In genomic region chr5:1280177-1281037, GRCh38 we compare ENCODE assay signal across 17 cellular contexts. TPM values are rescaled to one million over a fixed set of nuclear protein-coding genes. Genes with fewer than 3 reads are reported as not detected.
"Had no signal": no experiment of that assay in that cellular context is flagged by ENCODE, and none has a peak within 500 bp of the region (broad histone marks: within the 10 kb centered on the region; RNA-seq: fewer than 3 reads in every experiment).

No MANE protein-coding gene starts in this region.

- H3K27ac ChIP-seq: dorsolateral prefrontal cortex, pancreas, tibial artery had no signal

- H3K9me3 Mint-ChIP-seq: activated CD4-positive, alpha-beta memory T cell treated with anti-CD3 and anti-CD28 coated beads for 36 hours; activated naive CD8-positive, alpha-beta T cell treated with anti-CD3 and anti-CD28 coated beads for 36 hours; neural crest cell had no signal

- ATAC-seq: activated T-cell treated with anti-CD3 and anti-CD28 coated beads, Interleukin-2, amount 50 U/mL, for 4 hours; left colon; pancreas; stimulated activated memory B cell treated with anti-CD40 and anti-IgM and Interleukin-4, amounts not matched to agents 10 μg/mL and 1 μg/mL and 100 μg/mL, for 72 hours had no signal

- H3K4me1 Mint-ChIP-seq: activated naive CD8-positive, alpha-beta T cell treated with anti-CD3 and anti-CD28 coated beads for 36 hours; neural crest cell; stimulated activated memory B cell treated with anti-CD40 and anti-IgM and Interleukin-4, amounts not matched to agents 10 μg/mL and 1 μg/mL and 100 μg/mL, for 72 hours had no signal

- H3K4me3 ChIP-seq: dorsolateral prefrontal cortex, pancreas, tibial artery had no signal

- H3K36me3 ChIP-seq: pancreas, tibial artery had no signal

- H3K4me1 ChIP-seq: pancreas, tibial artery had no signal

- H3K9me3 ChIP-seq: pancreas had no signal

- H3K4me3 Mint-ChIP-seq: activated CD4-positive, alpha-beta memory T cell treated with anti-CD3 and anti-CD28 coated beads for 36 hours; activated naive CD8-positive, alpha-beta T cell treated with anti-CD3 and anti-CD28 coated beads for 36 hours; activated T-cell treated with anti-CD3 and anti-CD28 coated beads, Interleukin-2, amount 50 U/mL, for 4 hours; neural crest cell; stimulated activated memory B cell treated with anti-CD40 and anti-IgM and Interleukin-4, amounts not matched to agents 10 μg/mL and 1 μg/mL and 100 μg/mL, for 72 hours had no signal

- H3K27me3 Mint-ChIP-seq: activated CD4-positive, alpha-beta memory T cell treated with anti-CD3 and anti-CD28 coated beads for 36 hours; activated naive CD8-positive, alpha-beta T cell treated with anti-CD3 and anti-CD28 coated beads for 36 hours; stimulated activated memory B cell treated with anti-CD40 and anti-IgM and Interleukin-4, amounts not matched to agents 10 μg/mL and 1 μg/mL and 100 μg/mL, for 72 hours had no signal

- H3K27ac Mint-ChIP-seq: activated CD4-positive, alpha-beta memory T cell treated with anti-CD3 and anti-CD28 coated beads for 36 hours; activated naive CD8-positive, alpha-beta T cell treated with anti-CD3 and anti-CD28 coated beads for 36 hours; stimulated activated memory B cell treated with anti-CD40 and anti-IgM and Interleukin-4, amounts not matched to agents 10 μg/mL and 1 μg/mL and 100 μg/mL, for 72 hours had no signal

- H3K36me3 Mint-ChIP-seq: stimulated activated memory B cell treated with anti-CD40 and anti-IgM and Interleukin-4, amounts not matched to agents 10 μg/mL and 1 μg/mL and 100 μg/mL, for 72 hours had no signal

- H3K27me3 ChIP-seq: dorsolateral prefrontal cortex, pancreas, tibial artery had no signal

- DNase-seq: activated CD4-positive, alpha-beta memory T cell treated with anti-CD3 and anti-CD28 coated beads for 36 hours; activated CD4-positive, alpha-beta T cell treated with anti-CD3 and anti-CD28 coated beads for 1 hour; activated gamma-delta T cell; activated naive CD8-positive, alpha-beta T cell treated with anti-CD3 and anti-CD28 coated beads for 36 hours; activated T-cell treated with anti-CD3 and anti-CD28 coated beads, Interleukin-2, amount 50 U/mL, for 4 hours; mesendoderm; small intestine had no signal

RNA-seq across cellular contexts. Expression of gene TERT, which starts 14.5 kb away (rescaled TPM):
- total RNA-seq: glomerular endothelial cell, renal cortical epithelial cell had no signal
- polyA plus RNA-seq: pancreas had no signal

RNA-seq across cellular contexts. Expression of gene SLC6A18, which starts 55.2 kb away (rescaled TPM):
- total RNA-seq: activated CD4-positive, alpha-beta memory T cell treated with anti-CD3 and anti-CD28 coated beads for 36 hours; activated naive CD8-positive, alpha-beta T cell treated with anti-CD3 and anti-CD28 coated beads for 36 hours; activated T-cell treated with anti-CD3 and anti-CD28 coated beads, Interleukin-2, amount 50 U/mL, for 4 hours; dorsolateral prefrontal cortex; glomerular endothelial cell; neural crest cell; pancreas; renal cortical epithelial cell; T-helper 2 cell treated with Interferon-gamma antibody and Interleukin-4, amounts not matched to agents 100 ng/mL and 5 ng/mL, for 36 hours had no signal
- polyA plus RNA-seq: esophagus had no signal
